Comparison of ENCODE assay signal across 11 cellular contexts in the genomic region with DNA sequence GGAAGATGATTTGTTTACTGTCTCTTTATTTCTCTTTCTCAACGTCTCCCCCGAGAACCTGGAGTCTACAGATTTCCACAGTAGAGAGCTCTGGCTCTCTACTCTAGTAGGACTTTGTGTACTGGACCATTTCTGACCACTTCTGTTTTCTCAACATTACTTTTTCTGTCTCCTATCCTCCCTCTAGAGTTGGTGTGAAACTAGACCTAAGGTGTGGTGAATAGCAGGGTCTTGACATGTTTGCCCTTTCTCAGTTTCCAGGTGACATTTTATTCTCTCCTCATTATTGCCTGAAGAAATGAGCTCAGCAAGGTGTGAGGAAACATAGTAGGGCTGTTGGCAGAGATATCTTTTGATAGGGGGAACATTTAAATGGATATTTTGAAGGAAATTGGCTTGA.
DNase-seq lines count a peak whose midpoint lies in the region; ATAC-seq lines count a peak whose summit lies in the region.
"Had no signal": no experiment of that assay in that cellular context is flagged by ENCODE, and none has a peak within 500 bp of the region (broad histone marks: within the 10 kb centered on the region; RNA-seq: fewer than 3 reads in every experiment).

No MANE protein-coding gene starts in this region.

- peaks cover 14% of the 10 kb centered on the region for H3K9me3 Mint-ChIP-seq in activated T-cell treated with anti-CD3 and anti-CD28 coated beads, Interleukin-2, amount 50 U/mL, for 24 hours
- H3K9me3 Mint-ChIP-seq in stimulated activated memory B cell treated with anti-CD40 and anti-IgM and Interleukin-4, amounts not matched to agents 10 μg/mL and 1 μg/mL and 100 μg/mL, for 72 hours = no peaks in the 10 kb centered on the region

- no peak for DNase-seq in activated T-cell treated with anti-CD3 and anti-CD28 coated beads, Interleukin-2, amount 50 U/mL, for 24 hours
- DNase-seq in activated T-cell treated with anti-CD3 and anti-CD28 coated beads for 4 hours (no peak), NCI-H187 treated with DMSO at 0.1 percent for 48 hours (lab: John Stamatoyannopoulos, UW) (no peak), NCI-H1105 treated with DMSO at 0.1 percent for 48 hours (lab: John Stamatoyannopoulos, UW) (no peak), islet precursor cell (no peak)
- DNase-seq: activated naive CD4-positive, alpha-beta T cell; effector CD4-positive, alpha-beta T cell; NCI-H1092 had no signal

- peaks cover 11% of the 10 kb centered on the region for H3K36me3 Mint-ChIP-seq in activated T-cell treated with anti-CD3 and anti-CD28 coated beads, Interleukin-2, amount 50 U/mL, for 24 hours (ENCODE audit: low read depth)
- H3K36me3 Mint-ChIP-seq in stimulated activated memory B cell treated with anti-CD40 and anti-IgM and Interleukin-4, amounts not matched to agents 10 μg/mL and 1 μg/mL and 100 μg/mL, for 72 hours = no peaks in the 10 kb centered on the region

- no peak overlapping the region for H3K4me3 Mint-ChIP-seq in activated T-cell treated with anti-CD3 and anti-CD28 coated beads, Interleukin-2, amount 50 U/mL, for 24 hours
- H3K4me3 Mint-ChIP-seq in stimulated activated memory B cell treated with anti-CD40 and anti-IgM and Interleukin-4, amounts not matched to agents 10 μg/mL and 1 μg/mL and 100 μg/mL, for 72 hours = no peak overlapping the region

- H3K27ac Mint-ChIP-seq in activated T-cell treated with anti-CD3 and anti-CD28 coated beads, Interleukin-2, amount 50 U/mL, for 24 hours = peak overlapping the region; percentile 67
- H3K27ac Mint-ChIP-seq in stimulated activated memory B cell treated with anti-CD40 and anti-IgM and Interleukin-4, amounts not matched to agents 10 μg/mL and 1 μg/mL and 100 μg/mL, for 72 hours = peak overlapping the region; percentile 23

- ATAC-seq in GM21786 (IDR thresholded peaks at IDR 0.05; ENCODE audit: unreplicated experiment) (peak; percentile 85), HG03354 (IDR thresholded peaks at IDR 0.05; ENCODE audit: poor library complexity, severe bottlenecking, unreplicated experiment) (peak; percentile 83)
- ATAC-seq in stimulated activated memory B cell treated with anti-CD40 and anti-IgM and Interleukin-4, amounts not matched to agents 10 μg/mL and 1 μg/mL and 100 μg/mL, for 72 hours = peak; percentile 85

- H3K27me3 Mint-ChIP-seq in activated T-cell treated with anti-CD3 and anti-CD28 coated beads, Interleukin-2, amount 50 U/mL, for 24 hours = no peaks in the 10 kb centered on the region
- peaks cover 60% of the 10 kb centered on the region for H3K27me3 Mint-ChIP-seq in stimulated activated memory B cell treated with anti-CD40 and anti-IgM and Interleukin-4, amounts not matched to agents 10 μg/mL and 1 μg/mL and 100 μg/mL, for 72 hours

- H3K4me1 Mint-ChIP-seq in activated T-cell treated with anti-CD3 and anti-CD28 coated beads, Interleukin-2, amount 50 U/mL, for 24 hours (ENCODE audit: low read depth) = peaks cover 72% of the 10 kb centered on the region
- peaks cover 12% of the 10 kb centered on the region for H3K4me1 Mint-ChIP-seq in stimulated activated memory B cell treated with anti-CD40 and anti-IgM and Interleukin-4, amounts not matched to agents 10 μg/mL and 1 μg/mL and 100 μg/mL, for 72 hours
